In genomic region chr4:36260714-36261113, GRCh38 we compare ENCODE assay signal across 16 cellular contexts. TPM values are rescaled to one million over a fixed set of nuclear protein-coding genes. Genes with fewer than 3 reads are reported as not detected.
A peak's percentile ranks its signal among the peaks of the same experiment; 100 is the strongest.
DNase-seq lines count a peak whose midpoint lies in the region; FAIRE-seq and TF ChIP-seq lines count a peak whose summit lies in the region.
"Had no signal": no experiment of that assay in that cellular context is flagged by ENCODE, and none has a peak within 500 bp of the region (broad histone marks: within the 10 kb centered on the region; RNA-seq: fewer than 3 reads in every experiment).

No MANE protein-coding gene starts in this region.

- no peak overlapping the region for H4K8ac ChIP-seq in H1 (ENCODE audit: extremely low read depth, insufficient read depth, low read length)
- no peak overlapping the region for H4K8ac ChIP-seq in neuronal stem cell (ENCODE audit: low read depth, low read length)

- H3K79me1 ChIP-seq in H1 (ENCODE audit: low read depth, low read length) (no peaks in the 10 kb centered on the region), neuronal stem cell (ENCODE audit: low read depth, low read length) (no peaks in the 10 kb centered on the region)

- H3K23me2 ChIP-seq in H1 (ENCODE audit: low read depth, low read length): no peaks in the 10 kb centered on the region

- no peak overlapping the region for H4K5ac ChIP-seq in H1 (ENCODE audit: insufficient read length, low read depth, low read length)

- 92% methylated on average over 5 of the region's 5 CpGs; no CpG with 5 or more reads in 1 of the 2 experiments for WGBS in H1 (ENCODE audit: extremely low coverage in 1 of 2, insufficient coverage in 1 of 2, insufficient read length in 1 of 2, insufficient replicate concordance in 2 of 2, low coverage in 1 of 2, low lambda C conversion rate in 2 of 2, missing lambda C conversion rate in 1 of 2), 2 experiments
- no CpG with 5 or more reads among the region's 5 CpGs for WGBS in neuronal stem cell (ENCODE audit: extremely low coverage in 2 of 2, insufficient read length in 2 of 2, insufficient replicate concordance in 1 of 2), 2 donors

- H3K9ac ChIP-seq in H1 (replicated peaks in 1 of 4; ENCODE audit: extremely low read depth in 1 of 4, low read depth in 3 of 4, low read length in 3 of 4) (no peak overlapping the region), neuronal stem cell (ENCODE audit: low read depth, low read length, poor library complexity) (no peak overlapping the region)
- H3K9ac ChIP-seq: GM23248 had no signal

- no peak overlapping the region for H3K27ac ChIP-seq in H1 (ENCODE audit: low read depth, low read length)
- no peak overlapping the region for H3K27ac ChIP-seq in neuronal stem cell (replicated peaks; ENCODE audit: low read length)
- H3K27ac ChIP-seq: 22Rv1, GM23248 had no signal

- DNase-seq in Ammon's horn (ENCODE audit: low spot score): peak; percentile 45
- DNase-seq in NCI-H446 treated with DMSO at 0.1 percent for 48 hours (lab: John Stamatoyannopoulos, UW): peak; percentile 97
- no peak for DNase-seq in H1 (ENCODE audit: low read depth in 1 of 2, low spot score in 2 of 2)
- DNase-seq in neuronal stem cell (ENCODE audit: low spot score): no peak
- no peak for DNase-seq in superior temporal gyrus (ENCODE audit: extremely low spot score)
- no peak for DNase-seq in activated CD4-positive, CD25-positive, alpha-beta regulatory T cell (lab: John Stamatoyannopoulos, UW)
- no peak for DNase-seq in OCI-M1 (lab: John Stamatoyannopoulos, UW)
- DNase-seq in GM13977 (ENCODE audit: low spot score): no peak
- DNase-seq: CD4-positive, alpha-beta T cell; DMS79; GM23248; H7 had no signal

- H3K9me3 ChIP-seq in H1 (ENCODE audit: insufficient read depth in 2 of 2, low read depth in 1 of 2, low read length in 1 of 2) (no peaks in the 10 kb centered on the region), neuronal stem cell (replicated peaks in 1 of 2; ENCODE audit: control insufficient read depth in 2 of 2, insufficient read depth in 1 of 2, low read depth in 1 of 2, low read length in 2 of 2) (no peaks in the 10 kb centered on the region)

- TF ChIP-seq CTCF in H1 (IDR thresholded peaks at IDR 0.05; ENCODE audit: control extremely low read depth in 1 of 3, insufficient read depth in 1 of 3, low read depth in 1 of 3, low read length in 3 of 3) (no peak), GM13977 (IDR thresholded peaks at IDR 0.05; ENCODE audit: extremely low read depth, insufficient read depth, missing control alignments) (no peak)

- H2BK120ac ChIP-seq in H1 (replicated peaks; ENCODE audit: low read depth, low read length): no peak overlapping the region
- H2BK120ac ChIP-seq in neuronal stem cell (ENCODE audit: low read depth, low read length): no peak overlapping the region

- no peak overlapping the region for H2BK20ac ChIP-seq in H1 (ENCODE audit: low read length)

- H2BK15ac ChIP-seq in H1 (ENCODE audit: low read length) (no peak overlapping the region), neuronal stem cell (ENCODE audit: low read length) (no peak overlapping the region)

- H3K18ac ChIP-seq in H1 (ENCODE audit: extremely low read depth, low read length) (no peak overlapping the region), neuronal stem cell (ENCODE audit: low read length) (peak overlapping the region; percentile 64)

- TF ChIP-seq EP300 in H1 (IDR thresholded peaks at IDR 0.05; ENCODE audit: borderline replicate concordance in 1 of 2, low read depth in 2 of 2, low read length in 2 of 2): no peak

- TF ChIP-seq RAD21 in H1 (IDR thresholded peaks at IDR 0.05 in 1 of 2, conservative IDR thresholded peaks at IDR 0.05 in 1 of 2; ENCODE audit: low read depth in 2 of 2, low read length in 2 of 2): no peak

- POLR2A ChIA-PET in H1 (lab: Charles Lee; ENCODE audit: partially characterized antibody): no interaction called here

- in situ Hi-C loops in GM13977 (cut with MboI; ENCODE audit: low pct_unique_long_range_greater_than_20kb, low sequenced_read_pairs, unreplicated experiment): no loop called here

- H3K56ac ChIP-seq in H1 (replicated peaks; ENCODE audit: insufficient read length, low read depth, low read length): no peak overlapping the region

- H2BK12ac ChIP-seq in H1 (ENCODE audit: low read depth, low read length): no peak overlapping the region
- no peak overlapping the region for H2BK12ac ChIP-seq in neuronal stem cell (ENCODE audit: low read length)

- H2AFZ ChIP-seq in H1 (ENCODE audit: low read length) (0 out of 2 replicates have a peak overlapping the region, but pooled peaks have one; percentile 39), neuronal stem cell (ENCODE audit: low read length) (no peak overlapping the region)
- H2AFZ ChIP-seq: GM23248 had no signal

- H2BK5ac ChIP-seq in H1 (ENCODE audit: low read depth, low read length) (no peak overlapping the region), neuronal stem cell (ENCODE audit: low read length) (no peak overlapping the region)

- no peaks in the 10 kb centered on the region for H3K79me2 ChIP-seq in H1 (ENCODE audit: control insufficient read depth in 1 of 2, insufficient read depth in 2 of 2, low read length in 2 of 2)

- CTCF ChIA-PET in H1 (lab: Charles Lee; ENCODE audit: partially characterized antibody): no interaction called here

- H3K23ac ChIP-seq in H1 (ENCODE audit: insufficient read length): no peak overlapping the region
- no peak overlapping the region for H3K23ac ChIP-seq in neuronal stem cell (ENCODE audit: low read depth, low read length, poor library complexity)

- H3K27me3 ChIP-seq in H1 (replicated peaks in 1 of 4; ENCODE audit: control insufficient read depth in 3 of 4, extremely low read depth in 1 of 4, insufficient read depth in 3 of 4, low read length in 3 of 4) (no peaks in the 10 kb centered on the region), neuronal stem cell (ENCODE audit: control insufficient read depth in 3 of 3, insufficient read depth in 3 of 3, low read depth in 1 of 3, low read length in 3 of 3) (no peaks in the 10 kb centered on the region)

- H3K4me3 ChIP-seq in H1 (ENCODE audit: extremely low read depth in 1 of 4, insufficient read depth in 2 of 4, low read depth in 3 of 4, low read length in 4 of 4) (no peak overlapping the region), neuronal stem cell (ENCODE audit: low read length in 2 of 2) (no peak overlapping the region)
- H3K4me3 ChIP-seq: GM12878, GM23248 had no signal

- no peak overlapping the region for H3K14ac ChIP-seq in H1 (ENCODE audit: insufficient read length)
- H3K14ac ChIP-seq in neuronal stem cell (ENCODE audit: low read length): no peak overlapping the region

- no peak overlapping the region for H4K91ac ChIP-seq in H1 (replicated peaks; ENCODE audit: insufficient read length, low read length)
- no peak overlapping the region for H4K91ac ChIP-seq in neuronal stem cell (ENCODE audit: low read depth, low read length, poor library complexity)

- no peaks in the 10 kb centered on the region for H4K20me1 ChIP-seq in H1 (replicated peaks in 1 of 2; ENCODE audit: control insufficient read depth in 1 of 2, insufficient read depth in 2 of 2, low read length in 2 of 2)

- H2AK5ac ChIP-seq in H1 (ENCODE audit: low read depth, low read length) (no peak overlapping the region), neuronal stem cell (ENCODE audit: low read depth, low read length) (peak overlapping the region; percentile 74)

- H3K4me2 ChIP-seq in H1 (ENCODE audit: insufficient read depth in 1 of 2, low read depth in 2 of 2, low read length in 2 of 2) (no peak overlapping the region), neuronal stem cell (ENCODE audit: insufficient read depth, low read length, poor library complexity, severe bottlenecking) (no peak overlapping the region)

- H3K36me3 ChIP-seq in H1 (ENCODE audit: control insufficient read depth in 2 of 4, insufficient read depth in 4 of 4, low read length in 3 of 4) (no peaks in the 10 kb centered on the region), neuronal stem cell (replicated peaks in 1 of 2; ENCODE audit: control insufficient read depth in 2 of 2, insufficient read depth in 2 of 2, low read length in 2 of 2) (no peaks in the 10 kb centered on the region)

- H3K4ac ChIP-seq in H1 (replicated peaks; ENCODE audit: insufficient read length, low read depth, low read length) (no peak overlapping the region), neuronal stem cell (ENCODE audit: low read length) (no peak overlapping the region)

- TF ChIP-seq POLR2A in H1 (IDR thresholded peaks at IDR 0.05; ENCODE audit: control extremely low read depth in 1 of 2, low read depth in 2 of 2, low read length in 2 of 2): no peak

- peaks cover 0 to 4% (median 2%) of the 10 kb centered on the region in 4 experiments; a peak in 1 of 7 replicates for H3K4me1 ChIP-seq in H1 (replicated peaks in 1 of 4; ENCODE audit: control insufficient read depth in 3 of 4, insufficient read depth in 4 of 4, low read length in 3 of 4)
- peaks cover 1 to 7% of the 10 kb centered on the region in 2 donors for H3K4me1 ChIP-seq in neuronal stem cell (ENCODE audit: control insufficient read depth in 2 of 2, insufficient read depth in 1 of 2, low read depth in 1 of 2, low read length in 2 of 2)

- no peak for FAIRE-seq in H1 (lab: Jason Lieb, UNC)
- FAIRE-seq: GM12878 had no signal

TF ChIP-seq in H1, 55 proteins besides CTCF, POLR2A, EP300 and RAD21 (continues in another document):
- no peak for TF ChIP-seq JUN (IDR thresholded peaks at IDR 0.05; ENCODE audit: low read depth, low read length)

RNA-seq across cellular contexts. Expression of gene ARAP2, which starts 16.4 kb away (rescaled TPM):
- 0.96 and 2.3 TPM in 2 replicates for total RNA-seq in H1 (2021; fragmentation: NEBNext Ultra II Directional; extraction: Animal tissue kit (Norgen Biotek cat#: 25700))
- polyA plus RNA-seq in H1 (2011; rRNA removed): 0.08 and 0.15 TPM in 2 replicates
- 0.17 TPM for polyA plus RNA-seq in H1 (2011; cell fraction: cytosol; rRNA removed)
- polyA plus RNA-seq in H1 (2011; cell fraction: nucleus; rRNA removed): 0.47 TPM
- 0.20 to 1.2 TPM (median 0.30 TPM) in 4 replicates for polyA plus RNA-seq in H1 (2012, experiment 1 of 2)
- 0.03 TPM for polyA plus RNA-seq in H1 (2012, experiment 2 of 2)
- polyA plus RNA-seq in H1 (2013, experiment 1 of 2): 0.47 TPM
- 0.40 TPM for polyA plus RNA-seq in H1 (2013, experiment 2 of 2)
- 0.73 and 2.0 TPM in 2 replicates for polyA minus RNA-seq in H1 (2011; rRNA and poly(A)+ RNA removed)
- 0.66 TPM for polyA minus RNA-seq in H1 (2011; cell fraction: cytosol; rRNA and poly(A)+ RNA removed)
- 4.2 TPM for polyA minus RNA-seq in H1 (2011; cell fraction: nucleus; rRNA and poly(A)+ RNA removed)
- 0.40 TPM for polyA plus RNA-seq in neuronal stem cell (2013, experiment 1 of 2)
- polyA plus RNA-seq in neuronal stem cell (2013, experiment 2 of 2): 0.39 TPM
- total RNA-seq: G401, GM23248 had no signal
- polyA plus RNA-seq: GM23248 had no signal

RNA-seq across cellular contexts. Expression of gene DTHD1, which starts 20.7 kb away (rescaled TPM):
- total RNA-seq in H1 (2021; fragmentation: NEBNext Ultra II Directional; extraction: Animal tissue kit (Norgen Biotek cat#: 25700)): not detected in 2 replicates
- not detected in 2 replicates for polyA plus RNA-seq in H1 (2011; rRNA removed)
- not detected for polyA plus RNA-seq in H1 (2011; cell fraction: cytosol; rRNA removed)
- polyA plus RNA-seq in H1 (2011; cell fraction: nucleus; rRNA removed): not detected
- not detected in 4 replicates for polyA plus RNA-seq in H1 (2012, experiment 1 of 2)
- polyA plus RNA-seq in H1 (2012, experiment 2 of 2): not detected
- polyA plus RNA-seq in H1 (2013, experiment 1 of 2): not detected
- polyA plus RNA-seq in H1 (2013, experiment 2 of 2): not detected
- not detected in 2 replicates for polyA minus RNA-seq in H1 (2011; rRNA and poly(A)+ RNA removed)
- not detected for polyA minus RNA-seq in H1 (2011; cell fraction: cytosol; rRNA and poly(A)+ RNA removed)
- polyA minus RNA-seq in H1 (2011; cell fraction: nucleus; rRNA and poly(A)+ RNA removed): not detected
- not detected for polyA plus RNA-seq in neuronal stem cell (2013, experiment 1 of 2)
- polyA plus RNA-seq in neuronal stem cell (2013, experiment 2 of 2): not detected
- total RNA-seq: A673, G401, GM23248, H7 had no signal
- polyA plus RNA-seq: GM23248 had no signal

Comparison
In these comparisons a context has a peak if more than half of its experiments do, and no peak if none do; other contexts are left out.
1. DNase-seq: peak in Ammon's horn (single experiment) and NCI-H446 treated with DMSO at 0.1 percent for 48 hours (single experiment); none in H1 (0 of 2), neuronal stem cell (single experiment), superior temporal gyrus (single experiment), activated CD4-positive, CD25-positive, alpha-beta regulatory T cell (0 of 4), OCI-M1 (single experiment) and GM13977 (single experiment).